ENCODE assay signal across 20 cellular contexts in the genomic region with DNA sequence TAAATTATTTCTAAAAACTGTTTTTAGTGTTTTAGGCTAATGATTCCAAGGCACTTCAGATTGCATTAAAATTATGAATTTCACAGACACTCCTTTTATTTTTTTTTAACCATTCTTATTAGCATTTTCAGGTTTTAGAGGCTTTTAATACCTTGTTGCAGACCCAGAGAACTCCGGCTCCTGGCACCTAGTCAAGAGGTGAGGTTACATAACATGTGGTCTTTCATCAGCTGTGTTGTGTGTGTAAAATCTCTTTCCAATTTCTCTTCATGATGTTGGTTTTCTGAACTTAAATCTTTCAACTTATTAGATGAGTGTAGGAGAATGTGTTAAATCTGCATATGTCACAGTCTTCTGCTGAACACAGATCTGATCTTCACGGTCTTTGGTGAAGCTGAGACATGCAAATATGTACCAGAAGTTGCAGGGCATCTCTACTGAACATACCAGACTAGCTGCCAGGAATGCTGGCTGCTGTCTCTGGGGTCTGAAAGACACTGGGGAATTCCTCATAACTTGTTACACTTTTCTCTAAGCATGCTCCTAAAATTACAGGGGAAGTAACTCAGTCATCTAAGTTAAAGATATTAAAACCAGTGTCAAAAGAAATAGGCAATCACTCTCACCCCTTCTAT.
"Had no signal": no experiment of that assay in that cellular context is flagged by ENCODE, and none has a peak within 500 bp of the region (broad histone marks: within the 10 kb centered on the region; RNA-seq: fewer than 3 reads in every experiment).

No MANE protein-coding gene starts in this region.

- H3K27me3 ChIP-seq: colonic mucosa, gastrocnemius medialis, right lobe of liver, stomach, upper lobe of left lung had no signal

- H3K4me3 Mint-ChIP-seq: activated CD4-positive, alpha-beta T cell treated with anti-CD3 and anti-CD28 coated beads for 36 hours; activated naive CD8-positive, alpha-beta T cell treated with anti-CD3 and anti-CD28 coated beads for 36 hours; brain; naive thymus-derived CD4-positive, alpha-beta T cell; stimulated activated effector memory CD8-positive, alpha-beta T cell treated with anti-CD3 and anti-CD28 coated beads, Interleukin-12 subunit alpha, Interleukin-12 subunit beta, amount 100 ng/mL, for 72 hours; T-cell; WTC11 had no signal

- H3K27ac Mint-ChIP-seq: activated CD4-positive, alpha-beta T cell treated with anti-CD3 and anti-CD28 coated beads for 36 hours; activated naive CD8-positive, alpha-beta T cell treated with anti-CD3 and anti-CD28 coated beads for 36 hours; naive thymus-derived CD4-positive, alpha-beta T cell; stimulated activated effector memory CD8-positive, alpha-beta T cell treated with anti-CD3 and anti-CD28 coated beads, Interleukin-12 subunit alpha, Interleukin-12 subunit beta, amount 100 ng/mL, for 72 hours; T-cell; WTC11 had no signal

- H3K4me1 ChIP-seq: colonic mucosa, gastrocnemius medialis, left ventricle myocardium inferior, psoas muscle, right lobe of liver, stomach, upper lobe of left lung had no signal

- H3K4me1 Mint-ChIP-seq: activated CD4-positive, alpha-beta T cell treated with anti-CD3 and anti-CD28 coated beads for 36 hours; activated naive CD8-positive, alpha-beta T cell treated with anti-CD3 and anti-CD28 coated beads for 36 hours; naive thymus-derived CD4-positive, alpha-beta T cell; stimulated activated effector memory CD8-positive, alpha-beta T cell treated with anti-CD3 and anti-CD28 coated beads, Interleukin-12 subunit alpha, Interleukin-12 subunit beta, amount 100 ng/mL, for 72 hours; T-cell had no signal

- H3K4me3 ChIP-seq: colonic mucosa, gastrocnemius medialis, left ventricle myocardium inferior, psoas muscle, right lobe of liver, stomach, upper lobe of left lung had no signal

- ATAC-seq: activated CD4-positive, alpha-beta T cell treated with anti-CD3 and anti-CD28 coated beads for 36 hours; gastrocnemius medialis; naive thymus-derived CD4-positive, alpha-beta T cell; psoas muscle; right lobe of liver; SK-N-SH treated with all-trans-retinoic acid at 6 μM for 48 hours; stimulated activated effector memory CD8-positive, alpha-beta T cell treated with anti-CD3 and anti-CD28 coated beads, Interleukin-12 subunit alpha, Interleukin-12 subunit beta, amount 100 ng/mL, for 72 hours; T-cell; WTC11 had no signal

- H3K9me3 Mint-ChIP-seq: activated naive CD8-positive, alpha-beta T cell treated with anti-CD3 and anti-CD28 coated beads for 36 hours had no signal

- H3K9me3 ChIP-seq: colonic mucosa, gastrocnemius medialis, right lobe of liver had no signal

- DNase-seq: activated CD4-positive, alpha-beta T cell treated with anti-CD3 and anti-CD28 coated beads for 36 hours; activated CD4-positive, alpha-beta T cell treated with anti-CD3 and anti-CD28 coated beads, Interleukin-2, amount 50 U/mL, for 48 hours; activated naive CD4-positive, alpha-beta T cell; activated naive CD8-positive, alpha-beta T cell treated with anti-CD3 and anti-CD28 coated beads for 36 hours; caudate nucleus; colonic mucosa; gastrocnemius medialis; head of caudate nucleus; left ventricle myocardium inferior; naive thymus-derived CD4-positive, alpha-beta T cell; psoas muscle; right lobe of liver; stimulated activated CD4-positive, alpha-beta T cell treated with anti-CD3 and anti-CD28 coated beads, Interleukin-4, amount 100 ng/mL, for 24 hours; stomach; T-cell; upper lobe of left lung had no signal

- H3K36me3 Mint-ChIP-seq: activated naive CD8-positive, alpha-beta T cell treated with anti-CD3 and anti-CD28 coated beads for 36 hours; naive thymus-derived CD4-positive, alpha-beta T cell; stimulated activated effector memory CD8-positive, alpha-beta T cell treated with anti-CD3 and anti-CD28 coated beads, Interleukin-12 subunit alpha, Interleukin-12 subunit beta, amount 100 ng/mL, for 72 hours; T-cell had no signal

- H3K36me3 ChIP-seq: colonic mucosa, gastrocnemius medialis, left ventricle myocardium inferior, right lobe of liver, stomach, upper lobe of left lung had no signal
